ENCODE assay signal across 27 cellular contexts in genomic region chr2:212107014-212107413, GRCh38.
"Had no signal": no experiment of that assay in that cellular context is flagged by ENCODE, and none has a peak within 500 bp of the region (broad histone marks: within the 10 kb centered on the region; RNA-seq: fewer than 3 reads in every experiment).

No MANE protein-coding gene starts in this region.

- DNase-seq: colonic mucosa; cortex of kidney; dermis blood vessel endothelial cell; dorsolateral prefrontal cortex; effector CD4-positive, alpha-beta T cell; effector CD8-positive, alpha-beta T cell; effector memory CD4-positive, alpha-beta T cell; effector memory CD8-positive, alpha-beta T cell; erythroblast; esophagus squamous epithelium; foreskin fibroblast; foreskin keratinocyte; foreskin melanocyte; gastrocnemius medialis; glutamatergic neuron; head of caudate nucleus; heart left ventricle; heart right ventricle had no signal

- H3K4me3 ChIP-seq: colonic mucosa, coronary artery, dorsolateral prefrontal cortex, esophagus muscularis mucosa, esophagus squamous epithelium, gastrocnemius medialis, gastroesophageal sphincter, heart left ventricle, heart right ventricle had no signal

- H3K36me3 ChIP-seq: colonic mucosa, esophagus muscularis mucosa, esophagus squamous epithelium, gastrocnemius medialis, gastroesophageal sphincter, heart left ventricle, heart right ventricle had no signal

- H3K27me3 Mint-ChIP-seq: dendritic cell treated with granulocyte-macrophage colony-stimulating factor and Interleukin-4, amounts not matched to agents 40 ng/mL and 50 ng/mL, for 4 days; effector memory CD8-positive, alpha-beta T cell had no signal

- FAIRE-seq: colon, endometrium, endothelial cell of umbilical vein, frontal cortex had no signal

- H3K4me1 ChIP-seq: colonic mucosa, esophagus muscularis mucosa, esophagus squamous epithelium, foreskin keratinocyte, gastrocnemius medialis, gastroesophageal sphincter, heart left ventricle, heart right ventricle had no signal

- H3K27ac Mint-ChIP-seq: dendritic cell treated with granulocyte-macrophage colony-stimulating factor and Interleukin-4, amounts not matched to agents 40 ng/mL and 50 ng/mL, for 4 days; effector memory CD8-positive, alpha-beta T cell had no signal

- H3K27me3 ChIP-seq: colonic mucosa, dorsolateral prefrontal cortex, esophagus muscularis mucosa, esophagus squamous epithelium, foreskin keratinocyte, gastrocnemius medialis, gastroesophageal sphincter, heart left ventricle, heart right ventricle had no signal

- H3K9me3 ChIP-seq: colonic mucosa, esophagus muscularis mucosa, gastrocnemius medialis, gastroesophageal sphincter, heart left ventricle had no signal

- H3K27ac ChIP-seq: colonic mucosa, coronary artery, dorsolateral prefrontal cortex, epithelial cell of prostate, esophagus muscularis mucosa, esophagus squamous epithelium, foreskin keratinocyte, gastrocnemius medialis, gastroesophageal sphincter, heart left ventricle, heart right ventricle had no signal

- H3K4me3 Mint-ChIP-seq: dendritic cell treated with granulocyte-macrophage colony-stimulating factor and Interleukin-4, amounts not matched to agents 40 ng/mL and 50 ng/mL, for 4 days; effector memory CD8-positive, alpha-beta T cell had no signal
